ENCODE assay signal across 9 cellular contexts in genomic region chr1:41868241-41868953, GRCh38. TPM values are rescaled to one million over a fixed set of nuclear protein-coding genes. Genes with fewer than 3 reads are reported as not detected.
A peak's percentile ranks its signal among the peaks of the same experiment; 100 is the strongest.
DNase-seq lines count a peak whose midpoint lies in the region; ATAC-seq, FAIRE-seq and TF ChIP-seq lines count a peak whose summit lies in the region.
"Had no signal": no experiment of that assay in that cellular context is flagged by ENCODE, and none has a peak within 500 bp of the region (broad histone marks: within the 10 kb centered on the region; RNA-seq: fewer than 3 reads in every experiment).

No MANE protein-coding gene starts in this region.

- H3K9me3 Mint-ChIP-seq in CD14-positive monocyte = peaks cover 0 to 5% (median 2%) of the 10 kb centered on the region in 7 donors

- H3K27ac Mint-ChIP-seq in CD14-positive monocyte = peak overlapping the region in 3 of 7 donors; percentile 4 to 43 (median 19)

- intact Hi-C loops in CD14-positive monocyte (cut with micrococcal nuclease) = no loop called here

- FAIRE-seq in GM18507 (lab: Jason Lieb, UNC) = peak; percentile 90
- FAIRE-seq: keratinocyte had no signal

- no peak for TF ChIP-seq CTCF in CD14-positive monocyte (IDR thresholded peaks at IDR 0.05)

- peaks cover 0 to 2% (median 1%) of the 10 kb centered on the region in 3 donors for H3K27me3 Mint-ChIP-seq in CD14-positive monocyte (ENCODE audit: low read depth in 3 of 3)

- peaks cover 11% of the 10 kb centered on the region for H3K4me1 Mint-ChIP-seq in CD14-positive monocyte

- H3K36me3 Mint-ChIP-seq in CD14-positive monocyte = no peaks in the 10 kb centered on the region

- DNase-seq in GM18507 (ENCODE audit: extremely low spot score, insufficient read length, low read depth) (peak; percentile 26), NCI-H2171 treated with DMSO at 0.1 percent for 48 hours (lab: John Stamatoyannopoulos, UW) (peak; percentile 83), CD14-positive monocyte (ENCODE audit: low spot score) (no peak), mucosa of gallbladder (ENCODE audit: low spot score) (no peak), NCI-H1092 treated with DMSO at 0.1 percent for 48 hours (lab: John Stamatoyannopoulos, UW) (no peak)

- H3K4me3 Mint-ChIP-seq in CD14-positive monocyte = no peak overlapping the region

- peak; percentile 71 for ATAC-seq in GM21723 (IDR thresholded peaks at IDR 0.05; ENCODE audit: unreplicated experiment)
- ATAC-seq in esophagus mucosa = peak; percentile 38
- ATAC-seq in GM21367 (IDR thresholded peaks at IDR 0.05; ENCODE audit: unreplicated experiment) = no peak

RNA-seq across cellular contexts. Expression of gene HIVEP3, which starts 50.3 kb away (rescaled TPM):
- total RNA-seq in esophagus mucosa = 7.0 TPM
- polyA plus RNA-seq in CD14-positive monocyte = 1 to 10 TPM; 1.2 to 1.8 TPM
- total RNA-seq in mucosa of gallbladder = 8.7 TPM

Comparison
In these comparisons a context has a peak if more than half of its experiments do, and no peak if none do; other contexts are left out.
1. DNase-seq: peak in GM18507 (single experiment) and NCI-H2171 treated with DMSO at 0.1 percent for 48 hours (single experiment); none in CD14-positive monocyte (single experiment), mucosa of gallbladder (single experiment) and NCI-H1092 treated with DMSO at 0.1 percent for 48 hours (single experiment).